Comparison of ENCODE assay signal across 8 cellular contexts in genomic region chr5:134138416-134139376, GRCh38. TPM values are rescaled to one million over a fixed set of nuclear protein-coding genes. Genes with fewer than 3 reads are reported as not detected.
DNase-seq lines count a peak whose midpoint lies in the region; ATAC-seq and TF ChIP-seq lines count a peak whose summit lies in the region.

No MANE protein-coding gene starts in this region.

- H3K4me1 Mint-ChIP-seq in activated CD8-positive, alpha-beta T cell treated with anti-CD3 and anti-CD28 coated beads, Interleukin-2, amount 10 ng/mL, durations not matched to agents 7 days and 5 days (ENCODE audit: low read depth), result peaks cover 70% of the 10 kb centered on the region

- WGBS in heart right ventricle, 2 donors, result 86 to 100% methylated on average over 3 of the region's 3 CpGs
- 93% methylated on average over 2 of the region's 3 CpGs for WGBS in suprapubic skin

- H3K27me3 ChIP-seq in heart right ventricle (no peaks in the 10 kb centered on the region), suprapubic skin (no peaks in the 10 kb centered on the region)

- H3K27ac ChIP-seq in heart right ventricle, result peak overlapping the region in 6 of 10 donors; percentile 11 to 52 (median 30)
- no peak overlapping the region for H3K27ac ChIP-seq in suprapubic skin

- CTCF ChIA-PET in activated CD8-positive, alpha-beta T cell treated with anti-CD3 and anti-CD28 coated beads, Interleukin-2, amount 10 ng/mL, durations not matched to agents 7 days and 5 days (lab: Charles Lee), result interaction anchor here (0.8 to 26.6 kb wide), 14 partner anchors 8 to 234 kb away, joined by 3 to 618 read pairs (median 4); no protein-coding TSS in a partner anchor

- no peak overlapping the region for H3K4me3 Mint-ChIP-seq in activated CD8-positive, alpha-beta T cell treated with anti-CD3 and anti-CD28 coated beads, Interleukin-2, amount 10 ng/mL, durations not matched to agents 7 days and 5 days

- no peaks in the 10 kb centered on the region for H3K9me3 Mint-ChIP-seq in activated CD8-positive, alpha-beta T cell treated with anti-CD3 and anti-CD28 coated beads, Interleukin-2, amount 10 ng/mL, durations not matched to agents 7 days and 5 days (ENCODE audit: insufficient read depth)

- intact Hi-C loops in Right ventricle myocardium superior (cut with DNase I) (no loop called here), left ventricle myocardium superior (cut with micrococcal nuclease) (no loop called here), heart right ventricle (cut with DNase I) (loop anchor here in 1 of 10 donors (5.0 kb wide), 1 partner anchor 96 kb away; no protein-coding TSS in a partner anchor)

- POLR2A ChIA-PET in activated CD8-positive, alpha-beta T cell treated with anti-CD3 and anti-CD28 coated beads, Interleukin-2, amount 10 ng/mL, durations not matched to agents 7 days and 5 days (lab: Charles Lee), result interaction anchor here (0.6 to 3.7 kb wide), 15 partner anchors 10 to 387 kb away, joined by 3 to 16 read pairs (median 5); partner anchors contain the start of genes PPP2CA, SKP1 and TCF7

- ATAC-seq in Right ventricle myocardium superior (ENCODE audit: poor library complexity) (no peak), left ventricle myocardium superior (no peak), HG03139 (IDR thresholded peaks at IDR 0.05; ENCODE audit: unreplicated experiment) (peak; percentile 53), heart right ventricle (peak in 1 of 8 donors; percentile 6)
- ATAC-seq in activated CD8-positive, alpha-beta T cell treated with anti-CD3 and anti-CD28 coated beads, Interleukin-2, amount 10 ng/mL, durations not matched to agents 7 days and 5 days, result peak; percentile 38

- H3K4me1 ChIP-seq in heart right ventricle (peaks cover 9 to 40% (median 23%) of the 10 kb centered on the region in 9 donors), suprapubic skin (peaks cover 30% of the 10 kb centered on the region)

- TF ChIP-seq CTCF in heart right ventricle (IDR thresholded peaks at IDR 0.05) (no peak), suprapubic skin (IDR thresholded peaks at IDR 0.05) (no peak)

- H3K27ac Mint-ChIP-seq in activated CD8-positive, alpha-beta T cell treated with anti-CD3 and anti-CD28 coated beads, Interleukin-2, amount 10 ng/mL, durations not matched to agents 7 days and 5 days, result peak overlapping the region; percentile 78

- H3K36me3 ChIP-seq in heart right ventricle, result peaks cover 0 to 82% (median 10%) of the 10 kb centered on the region in 9 donors
- H3K36me3 ChIP-seq in suprapubic skin, result peaks cover 64% of the 10 kb centered on the region

- DNase-seq in Right ventricle myocardium superior (peak; percentile 21), left ventricle myocardium superior (no peak), heart right ventricle (no peak), suprapubic skin (ENCODE audit: low spot score in 2 of 2) (peak; percentile 41 to 68), NOMO-1 treated with DMSO at 0.1 percent for 48 hours (lab: John Stamatoyannopoulos, UW; ENCODE audit: unreplicated experiment) (no peak), 8988T (no peak)
- peak; percentile 60 for DNase-seq in activated CD8-positive, alpha-beta T cell treated with anti-CD3 and anti-CD28 coated beads, Interleukin-2, amount 10 ng/mL, durations not matched to agents 7 days and 5 days

- no peaks in the 10 kb centered on the region for H3K9me3 ChIP-seq in heart right ventricle
- no peaks in the 10 kb centered on the region for H3K9me3 ChIP-seq in suprapubic skin

- peaks cover 72% of the 10 kb centered on the region for H3K36me3 Mint-ChIP-seq in activated CD8-positive, alpha-beta T cell treated with anti-CD3 and anti-CD28 coated beads, Interleukin-2, amount 10 ng/mL, durations not matched to agents 7 days and 5 days (ENCODE audit: low read depth)

- no peak overlapping the region for H3K4me3 ChIP-seq in heart right ventricle
- no peak overlapping the region for H3K4me3 ChIP-seq in suprapubic skin

- no peaks in the 10 kb centered on the region for H3K27me3 Mint-ChIP-seq in activated CD8-positive, alpha-beta T cell treated with anti-CD3 and anti-CD28 coated beads, Interleukin-2, amount 10 ng/mL, durations not matched to agents 7 days and 5 days (ENCODE audit: low read depth)

- TF ChIP-seq EP300 in suprapubic skin (IDR thresholded peaks at IDR 0.05), result no peak

- TF ChIP-seq POLR2A in suprapubic skin (IDR thresholded peaks at IDR 0.05), result no peak

RNA-seq across cellular contexts. Expression of gene TCF7, which starts 24.2 kb away (rescaled TPM):
- total RNA-seq in Right ventricle myocardium superior (2.2 TPM), left ventricle myocardium superior (3.4 TPM), heart right ventricle (1 to 10 TPM in 9 of 10 donors, under 1 TPM in 1; 0.42 to 5.9 (median 2.0) TPM), suprapubic skin (1 to 10 TPM; 2.9 to 7.2 (median 4.9) TPM)
- 10 to 100 TPM; 93.4 to 97.8 TPM for total RNA-seq in activated CD8-positive, alpha-beta T cell treated with anti-CD3 and anti-CD28 coated beads, Interleukin-2, amount 10 ng/mL, durations not matched to agents 7 days and 5 days
- polyA plus RNA-seq in heart right ventricle, result 1 to 10 TPM; 1.0 TPM

RNA-seq across cellular contexts. Expression of gene SKP1, which starts 38.1 kb away (rescaled TPM):
- 424 TPM for total RNA-seq in Right ventricle myocardium superior
- total RNA-seq in left ventricle myocardium superior, result 478 TPM
- total RNA-seq in activated CD8-positive, alpha-beta T cell treated with anti-CD3 and anti-CD28 coated beads, Interleukin-2, amount 10 ng/mL, durations not matched to agents 7 days and 5 days, result 100 to 1,000 TPM; 203 to 206 TPM
- 100 to 1,000 TPM; 424 to 543 (median 483) TPM for total RNA-seq in heart right ventricle
- polyA plus RNA-seq in heart right ventricle, result 100 to 1,000 TPM in 1 of 2 donors, 10 to 100 TPM in 1; 65.2 to 675 TPM
- 100 to 1,000 TPM; 143 to 261 (median 196) TPM for total RNA-seq in suprapubic skin

Comparison
In these comparisons a context has a peak if more than half of its experiments do, and no peak if none do; other contexts are left out.
1. DNase-seq: peak in Right ventricle myocardium superior (single experiment), activated CD8-positive, alpha-beta T cell treated with anti-CD3 and anti-CD28 coated beads, Interleukin-2, amount 10 ng/mL, durations not matched to agents 7 days and 5 days (single experiment) and suprapubic skin (2 of 2); none in left ventricle myocardium superior (single experiment), heart right ventricle (0 of 2), NOMO-1 treated with DMSO at 0.1 percent for 48 hours (single experiment) and 8988T (single experiment).
2. ATAC-seq: peak in HG03139 (single experiment) and activated CD8-positive, alpha-beta T cell treated with anti-CD3 and anti-CD28 coated beads, Interleukin-2, amount 10 ng/mL, durations not matched to agents 7 days and 5 days (single experiment); none in Right ventricle myocardium superior (single experiment) and left ventricle myocardium superior (single experiment).
3. RNA of gene TCF7, which starts 24.2 kb away (total RNA-seq): 93.4 to 97.8 TPM in activated CD8-positive, alpha-beta T cell treated with anti-CD3 and anti-CD28 coated beads, Interleukin-2, amount 10 ng/mL, durations not matched to agents 7 days and 5 days; 2.9 to 7.2 TPM in suprapubic skin, 3.4 TPM in left ventricle myocardium superior (single experiment), 2.2 TPM in Right ventricle myocardium superior (single experiment) and 0.42 to 5.9 TPM in heart right ventricle; every median in the first group is over 10 times any median in the second.